18 cellular contexts compared by ENCODE assay signal in the genomic region with DNA sequence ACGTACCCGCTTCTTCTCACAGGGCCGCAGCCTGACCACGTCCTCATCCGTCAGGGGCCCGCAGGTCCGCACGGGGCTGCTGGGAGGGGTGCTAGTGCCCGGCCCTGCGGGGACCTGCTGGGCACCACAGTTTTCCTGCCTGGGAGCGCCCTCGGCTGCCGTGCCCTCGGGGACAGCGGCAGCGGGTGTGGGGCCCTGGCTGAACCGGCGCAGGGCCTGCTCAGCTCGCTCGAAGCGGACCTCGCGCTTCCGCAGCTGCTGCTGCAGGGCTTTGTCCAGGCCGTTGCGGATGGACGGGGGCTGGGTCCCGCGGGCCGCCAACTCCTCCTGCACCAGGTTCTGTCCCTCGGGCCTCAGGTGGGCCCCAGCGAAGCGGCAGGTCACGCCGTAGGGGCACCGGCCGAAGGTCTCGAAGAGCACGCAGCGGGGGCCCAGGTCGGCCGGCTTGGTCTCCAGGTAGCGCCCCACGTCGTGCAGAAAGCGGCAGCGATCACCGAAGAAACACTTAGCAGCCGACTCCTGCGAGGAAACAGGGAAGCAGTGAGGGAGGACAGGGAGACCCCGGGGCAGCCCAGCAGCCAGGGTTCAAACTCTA. TPM values are rescaled to one million over a fixed set of nuclear protein-coding genes. Genes with fewer than 3 reads are reported as not detected.
DNase-seq lines count a peak whose midpoint lies in the region; ATAC-seq and TF ChIP-seq lines count a peak whose summit lies in the region.
"Had no signal": no experiment of that assay in that cellular context is flagged by ENCODE, and none has a peak within 500 bp of the region (broad histone marks: within the 10 kb centered on the region; RNA-seq: fewer than 3 reads in every experiment).

No MANE protein-coding gene starts in this region.

- ATAC-seq in left ventricle myocardium superior: no peak
- no peak for ATAC-seq in stimulated activated memory B cell treated with anti-CD40 and anti-IgM and Interleukin-4, amounts not matched to agents 10 μg/mL and 1 μg/mL and 100 μg/mL, for 72 hours
- no peak for ATAC-seq in esophagus mucosa
- ATAC-seq: gastroesophageal sphincter had no signal

- DNase-seq in left ventricle myocardium superior: peak; percentile 36
- no peak for DNase-seq in cardiac septum (ENCODE audit: low spot score)
- no peak for DNase-seq in activated CD4-positive, alpha-beta memory T cell treated with anti-CD3 and anti-CD28 coated beads for 36 hours
- DNase-seq in epithelial cell of prostate (ENCODE audit: low read depth, low spot score): no peak
- DNase-seq in NCI-H345 treated with DMSO at 0.1 percent for 48 hours (lab: John Stamatoyannopoulos, UW; ENCODE audit: unreplicated experiment): no peak
- no peak for DNase-seq in GM10266 (ENCODE audit: extremely low spot score)
- DNase-seq: activated gamma-delta T cell; DMS53; effector memory CD4-positive, alpha-beta T cell; NCI-H1417; NCI-H446; posterior cingulate gyrus; stimulated activated CD4-positive, alpha-beta T cell treated with anti-CD3 and anti-CD28 coated beads, Interleukin-12 subunit alpha, Interleukin-12 subunit beta, amount 100 ng/mL, for 4 hours; testis had no signal

- H3K9me3 Mint-ChIP-seq in activated CD4-positive, alpha-beta memory T cell treated with anti-CD3 and anti-CD28 coated beads for 36 hours: no peaks in the 10 kb centered on the region
- H3K9me3 Mint-ChIP-seq in stimulated activated memory B cell treated with anti-CD40 and anti-IgM and Interleukin-4, amounts not matched to agents 10 μg/mL and 1 μg/mL and 100 μg/mL, for 72 hours: no peaks in the 10 kb centered on the region

- H3K27ac ChIP-seq in epithelial cell of prostate: peak overlapping the region; percentile 93
- H3K27ac ChIP-seq: KMS-11 had no signal

- peak overlapping the region; percentile 100 for H3K4me3 Mint-ChIP-seq in activated CD4-positive, alpha-beta memory T cell treated with anti-CD3 and anti-CD28 coated beads for 36 hours
- H3K4me3 Mint-ChIP-seq in stimulated activated memory B cell treated with anti-CD40 and anti-IgM and Interleukin-4, amounts not matched to agents 10 μg/mL and 1 μg/mL and 100 μg/mL, for 72 hours: peak overlapping the region; percentile 34

- H3K27ac Mint-ChIP-seq in activated CD4-positive, alpha-beta memory T cell treated with anti-CD3 and anti-CD28 coated beads for 36 hours: no peak overlapping the region
- H3K27ac Mint-ChIP-seq in stimulated activated memory B cell treated with anti-CD40 and anti-IgM and Interleukin-4, amounts not matched to agents 10 μg/mL and 1 μg/mL and 100 μg/mL, for 72 hours: no peak overlapping the region

- no peak for TF ChIP-seq CTCF in GM10266 (IDR thresholded peaks at IDR 0.05; ENCODE audit: control insufficient read depth, insufficient read depth, low read depth, missing control alignments)

- CTCF ChIA-PET in activated CD4-positive, alpha-beta memory T cell treated with anti-CD3 and anti-CD28 coated beads for 36 hours (lab: Charles Lee): interaction anchor here (1.1 to 7.6 kb wide), 2 partner anchors 14 to 15 kb away, joined by 4 to 84 read pairs; a partner anchor contains a TSS

- peaks cover 33% of the 10 kb centered on the region for H3K36me3 Mint-ChIP-seq in activated CD4-positive, alpha-beta memory T cell treated with anti-CD3 and anti-CD28 coated beads for 36 hours
- H3K36me3 Mint-ChIP-seq in stimulated activated memory B cell treated with anti-CD40 and anti-IgM and Interleukin-4, amounts not matched to agents 10 μg/mL and 1 μg/mL and 100 μg/mL, for 72 hours: peaks cover 51% of the 10 kb centered on the region

- POLR2A ChIA-PET in activated CD4-positive, alpha-beta memory T cell treated with anti-CD3 and anti-CD28 coated beads for 36 hours (lab: Charles Lee): interaction anchor here (1.1 to 2.6 kb wide), 5 partner anchors 14 to 70 kb away, joined by 3 to 12 read pairs (median 3); a partner anchor contains a TSS

- intact Hi-C loops in left ventricle myocardium superior (cut with micrococcal nuclease) (no loop called here), cardiac septum (cut with DNase I) (no loop called here)
- intact Hi-C loops in activated CD4-positive, alpha-beta memory T cell treated with anti-CD3 and anti-CD28 coated beads for 36 hours (cut with micrococcal nuclease): no loop called here

- no peaks in the 10 kb centered on the region for H3K27me3 Mint-ChIP-seq in activated CD4-positive, alpha-beta memory T cell treated with anti-CD3 and anti-CD28 coated beads for 36 hours
- H3K27me3 Mint-ChIP-seq in stimulated activated memory B cell treated with anti-CD40 and anti-IgM and Interleukin-4, amounts not matched to agents 10 μg/mL and 1 μg/mL and 100 μg/mL, for 72 hours: no peaks in the 10 kb centered on the region

- H3K4me1 Mint-ChIP-seq in activated CD4-positive, alpha-beta memory T cell treated with anti-CD3 and anti-CD28 coated beads for 36 hours (ENCODE audit: low read depth): peaks cover 12% of the 10 kb centered on the region
- peaks cover 16% of the 10 kb centered on the region for H3K4me1 Mint-ChIP-seq in stimulated activated memory B cell treated with anti-CD40 and anti-IgM and Interleukin-4, amounts not matched to agents 10 μg/mL and 1 μg/mL and 100 μg/mL, for 72 hours

RNA-seq across cellular contexts. Expression of a gene that starts 1.7 kb away (rescaled TPM):
- total RNA-seq in left ventricle myocardium superior (14.3 TPM), cardiac septum (21.6 TPM), esophagus mucosa (24.2 TPM)
- total RNA-seq in activated CD4-positive, alpha-beta memory T cell treated with anti-CD3 and anti-CD28 coated beads for 36 hours: 10 to 100 TPM; 41.9 to 44.4 TPM

RNA-seq across cellular contexts. Expression of a gene that starts 4.8 kb away (rescaled TPM):
- total RNA-seq in left ventricle myocardium superior (0.84 TPM), cardiac septum (1.3 TPM), esophagus mucosa (1.8 TPM)
- 1 to 10 TPM; 2.2 to 2.6 TPM for total RNA-seq in activated CD4-positive, alpha-beta memory T cell treated with anti-CD3 and anti-CD28 coated beads for 36 hours

RNA-seq across cellular contexts. Expression of a gene that starts 15.6 kb away (rescaled TPM):
- total RNA-seq in left ventricle myocardium superior (26.3 TPM), cardiac septum (23.6 TPM), esophagus mucosa (2.7 TPM)
- under 1 TPM; 0.22 to 0.97 TPM for total RNA-seq in activated CD4-positive, alpha-beta memory T cell treated with anti-CD3 and anti-CD28 coated beads for 36 hours

RNA-seq across cellular contexts. Expression of a gene that starts 50.2 kb away (rescaled TPM):
- total RNA-seq in left ventricle myocardium superior (not detected), cardiac septum (not detected), esophagus mucosa (56.9 TPM)
- not detected for total RNA-seq in activated CD4-positive, alpha-beta memory T cell treated with anti-CD3 and anti-CD28 coated beads for 36 hours
